23 cellular contexts compared by ENCODE assay signal in the genomic region with DNA sequence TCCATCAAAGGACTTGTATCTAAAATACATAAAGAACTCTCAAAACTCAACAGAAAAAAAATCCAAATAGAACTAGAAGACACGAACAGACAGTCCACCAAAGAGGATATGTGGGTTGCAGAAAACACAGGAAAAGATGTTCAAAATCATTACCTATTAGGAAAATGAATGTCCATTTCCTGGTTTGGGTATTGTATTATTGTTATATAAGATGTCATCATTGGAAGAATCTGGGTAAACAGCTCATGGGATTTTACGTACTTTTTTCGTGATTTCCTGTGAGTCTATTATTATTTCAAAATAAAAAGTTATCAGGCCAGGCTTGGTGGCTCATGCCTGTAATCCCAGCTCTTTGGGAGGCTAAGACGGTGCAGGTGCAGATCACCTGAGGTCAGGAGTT. TPM values are rescaled to one million over a fixed set of nuclear protein-coding genes. Genes with fewer than 3 reads are reported as not detected.
"Had no signal": no experiment of that assay in that cellular context is flagged by ENCODE, and none has a peak within 500 bp of the region (broad histone marks: within the 10 kb centered on the region; RNA-seq: fewer than 3 reads in every experiment).

No MANE protein-coding gene starts in this region.

- H3K36me3 Mint-ChIP-seq: mesothelial cell of epicardium; naive B cell; naive thymus-derived CD8-positive, alpha-beta T cell had no signal

- H3K9me3 Mint-ChIP-seq: naive B cell had no signal

- H3K4me3 Mint-ChIP-seq: mesothelial cell of epicardium; naive B cell; naive thymus-derived CD8-positive, alpha-beta T cell had no signal

- ATAC-seq: esophagus mucosa; gastrocnemius medialis; heart right ventricle; left cardiac atrium; left lung; left ventricle myocardium superior; lower lobe of right lung; mucosa of descending colon; naive thymus-derived CD8-positive, alpha-beta T cell had no signal

- H3K27ac Mint-ChIP-seq: mesothelial cell of epicardium; naive thymus-derived CD8-positive, alpha-beta T cell had no signal

- H3K4me1 Mint-ChIP-seq: mesothelial cell of epicardium had no signal

- DNase-seq: dermis blood vessel endothelial cell; effector CD8-positive, alpha-beta T cell; erythroblast; esophagus squamous epithelium; foreskin fibroblast; foreskin melanocyte; gastrocnemius medialis; glutamatergic neuron; heart right ventricle; hippocampal formation; left cardiac atrium; left lung; left ventricle myocardium superior; lower lobe of right lung; mesenchymal stem cell; mucosa of descending colon; naive B cell; naive thymus-derived CD8-positive, alpha-beta T cell had no signal

RNA-seq across cellular contexts. Expression of gene PI16, which starts 9.2 kb away (rescaled TPM):
- total RNA-seq: dermis blood vessel endothelial cell, kidney epithelial cell, lung microvascular endothelial cell, mesothelial cell of epicardium, myocyte had no signal
